ENCODE assay signal across 14 cellular contexts in genomic region chr15:36911322-36911944, GRCh38.
DNase-seq lines count a peak whose midpoint lies in the region; ATAC-seq and TF ChIP-seq lines count a peak whose summit lies in the region.
"Had no signal": no experiment of that assay in that cellular context is flagged by ENCODE, and none has a peak within 500 bp of the region (broad histone marks: within the 10 kb centered on the region; RNA-seq: fewer than 3 reads in every experiment).

No MANE protein-coding gene starts in this region.

- DNase-seq in COR-L47 (lab: John Stamatoyannopoulos, UW) = peak; percentile 70
- peak; percentile 34 for DNase-seq in HuH-7.5 (ENCODE audit: low spot score)
- peak; percentile 60 for DNase-seq in SKM-1 treated with dmso at 0.1 percent for 144 hours (lab: John Stamatoyannopoulos, UW; ENCODE audit: unreplicated experiment)
- peak; percentile 37 for DNase-seq in hepatocyte (ENCODE audit: low spot score)
- DNase-seq in stimulated activated CD4-positive, alpha-beta T cell treated with anti-CD3 and anti-CD28 coated beads, Interleukin-1b, Interleukin-23, amount 100 ng/mL, for 48 hours = no peak
- no peak for DNase-seq in ovary
- no peak for DNase-seq in T-helper 2 cell
- DNase-seq: activated CD8-positive, alpha-beta T cell treated with anti-CD3 and anti-CD28 coated beads for 36 hours; activated naive CD8-positive, alpha-beta T cell treated with anti-CD3 and anti-CD28 coated beads, Interleukin-2, amount 10 ng/mL, durations not matched to agents 7 days and 5 days; naive B cell; NCI-H2171 had no signal

- no peak overlapping the region for H3K27ac ChIP-seq in hepatocyte
- no peak overlapping the region for H3K27ac ChIP-seq in ovary
- H3K27ac ChIP-seq: C4-2B, SK-N-MC had no signal

- no peak overlapping the region for H3K4me2 ChIP-seq in hepatocyte

- TF ChIP-seq EP300 in ovary (IDR thresholded peaks at IDR 0.05) = no peak

- H3K27me3 ChIP-seq in hepatocyte (no peaks in the 10 kb centered on the region), ovary (no peaks in the 10 kb centered on the region)

- H3K4me3 ChIP-seq in hepatocyte = no peak overlapping the region
- H3K4me3 ChIP-seq in ovary = no peak overlapping the region
- H3K4me3 ChIP-seq: SK-N-MC had no signal

- H2AFZ ChIP-seq in hepatocyte = no peak overlapping the region

- H3K4me1 ChIP-seq in hepatocyte (ENCODE audit: insufficient read depth) (peaks cover 11% of the 10 kb centered on the region), ovary (ENCODE audit: insufficient read depth) (peaks cover 4% of the 10 kb centered on the region)

- intact Hi-C loops in ovary (cut with DNase I) = no loop called here

- TF ChIP-seq CTCF in hepatocyte (IDR thresholded peaks at IDR 0.05; ENCODE audit: poor library complexity) = no peak
- TF ChIP-seq CTCF in ovary (IDR thresholded peaks at IDR 0.05) = no peak

- H4K20me1 ChIP-seq in hepatocyte (ENCODE audit: insufficient read depth, poor library complexity, severe bottlenecking) = no peaks in the 10 kb centered on the region

- ATAC-seq in GM19395 (IDR thresholded peaks at IDR 0.05; ENCODE audit: unreplicated experiment) = no peak
- ATAC-seq: activated CD8-positive, alpha-beta T cell treated with anti-CD3 and anti-CD28 coated beads for 36 hours had no signal

- H3K36me3 ChIP-seq in hepatocyte (replicated peaks; ENCODE audit: insufficient read depth, low read depth) = no peaks in the 10 kb centered on the region
- no peaks in the 10 kb centered on the region for H3K36me3 ChIP-seq in ovary

- H3K9me3 ChIP-seq in hepatocyte (ENCODE audit: low read depth) (no peaks in the 10 kb centered on the region), ovary (no peaks in the 10 kb centered on the region)

- peaks cover 8% of the 10 kb centered on the region for H3K79me2 ChIP-seq in hepatocyte

- TF ChIP-seq POLR2A in ovary (IDR thresholded peaks at IDR 0.05) = no peak

- no peaks in the 10 kb centered on the region for H3K9me2 ChIP-seq in hepatocyte (replicated peaks; ENCODE audit: insufficient read depth)

- WGBS in hepatocyte (ENCODE audit: low lambda C conversion rate, missing lambda C conversion rate) = 64% methylated on average over 5 of the region's 5 CpGs
- 93 to 98% (median 97%) methylated on average over 5 of the region's 5 CpGs for WGBS in ovary, 3 donors

Comparison
In these comparisons a context has a peak if more than half of its experiments do, and no peak if none do; other contexts are left out.
1. DNase-seq: peak in COR-L47 (single experiment), HuH-7.5 (single experiment), SKM-1 treated with dmso at 0.1 percent for 144 hours (single experiment) and hepatocyte (single experiment); none in stimulated activated CD4-positive, alpha-beta T cell treated with anti-CD3 and anti-CD28 coated beads, Interleukin-1b, Interleukin-23, amount 100 ng/mL, for 48 hours (single experiment), ovary (0 of 5) and T-helper 2 cell (0 of 5).